3 cellular contexts compared by ENCODE assay signal in genomic region chr2:10331033-10331701, GRCh38.
TF ChIP-seq lines count a peak whose summit lies in the region.

No MANE protein-coding gene starts in this region.

TF ChIP-seq in SK-N-SH, 30 proteins besides CTCF, POLR2A, EP300 and RAD21 (continued from another document):
- TF ChIP-seq, protein P1, sequence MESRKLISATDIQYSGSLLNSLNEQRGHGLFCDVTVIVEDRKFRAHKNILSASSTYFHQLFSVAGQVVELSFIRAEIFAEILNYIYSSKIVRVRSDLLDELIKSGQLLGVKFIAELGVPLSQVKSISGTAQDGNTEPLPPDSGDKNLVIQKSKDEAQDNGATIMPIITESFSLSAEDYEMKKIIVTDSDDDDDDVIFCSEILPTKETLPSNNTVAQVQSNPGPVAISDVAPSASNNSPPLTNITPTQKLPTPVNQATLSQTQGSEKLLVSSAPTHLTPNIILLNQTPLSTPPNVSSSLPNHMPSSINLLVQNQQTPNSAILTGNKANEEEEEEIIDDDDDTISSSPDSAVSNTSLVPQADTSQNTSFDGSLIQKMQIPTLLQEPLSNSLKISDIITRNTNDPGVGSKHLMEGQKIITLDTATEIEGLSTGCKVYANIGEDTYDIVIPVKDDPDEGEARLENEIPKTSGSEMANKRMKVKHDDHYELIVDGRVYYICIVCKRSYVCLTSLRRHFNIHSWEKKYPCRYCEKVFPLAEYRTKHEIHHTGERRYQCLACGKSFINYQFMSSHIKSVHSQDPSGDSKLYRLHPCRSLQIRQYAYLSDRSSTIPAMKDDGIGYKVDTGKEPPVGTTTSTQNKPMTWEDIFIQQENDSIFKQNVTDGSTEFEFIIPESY (IDR thresholded peaks at IDR 0.05; ENCODE audit: borderline replicate concordance, low read depth), result no peak
- no peak for TF ChIP-seq TAF1 (IDR thresholded peaks at IDR 0.05; ENCODE audit: borderline replicate concordance, low read depth, low read length)
- no peak for TF ChIP-seq GABPA (IDR thresholded peaks at IDR 0.05; ENCODE audit: low read depth)
- no peak for TF ChIP-seq USF2 (IDR thresholded peaks at IDR 0.05; ENCODE audit: borderline replicate concordance, low read depth, low read length)
- no peak for TF ChIP-seq NRF1 (IDR thresholded peaks at IDR 0.05; ENCODE audit: low read depth, low read length)
- no peak for TF ChIP-seq TEAD4 (IDR thresholded peaks at IDR 0.05; ENCODE audit: borderline replicate concordance, insufficient read depth)
- no peak for TF ChIP-seq POLR2AphosphoS5 (IDR thresholded peaks at IDR 0.05; ENCODE audit: low read depth, low read length)

TF ChIP-seq in SK-N-SH treated with all-trans-retinoic acid at 6 μM for 48 hours, 23 proteins besides CTCF, POLR2A, EP300 and RAD21 (continued from another document):
- TF ChIP-seq PATZ1 (CRISPR knock-in tag; IDR thresholded peaks at IDR 0.05; ENCODE audit: borderline replicate concordance) (no peak), ZFP30 (CRISPR knock-in tag; IDR thresholded peaks at IDR 0.05) (no peak), ARNTL (CRISPR knock-in tag; IDR thresholded peaks at IDR 0.05; ENCODE audit: borderline replicate concordance, low read depth) (no peak), RARB (CRISPR knock-in tag; IDR thresholded peaks at IDR 0.05) (no peak), ESRRG (CRISPR knock-in tag; IDR thresholded peaks at IDR 0.05) (no peak), ZNF70 (CRISPR knock-in tag; IDR thresholded peaks at IDR 0.05) (no peak), OSR1 (CRISPR knock-in tag; IDR thresholded peaks at IDR 0.05) (no peak)

TF ChIP-seq in WTC11, 78 proteins besides CTCF, POLR2A, EP300 and RAD21 (continued from another document):
- TF ChIP-seq USF1 (CRISPR knock-in tag; IDR thresholded peaks at IDR 0.05) (no peak), GABPB1 (CRISPR knock-in tag; IDR thresholded peaks at IDR 0.05) (no peak), PREB (CRISPR knock-in tag; IDR thresholded peaks at IDR 0.05; ENCODE audit: borderline replicate concordance) (no peak), RORB (CRISPR knock-in tag; IDR thresholded peaks at IDR 0.05) (no peak), ZBTB21 (CRISPR knock-in tag; IDR thresholded peaks at IDR 0.05; ENCODE audit: borderline replicate concordance) (no peak)
- TF ChIP-seq, protein P2, sequence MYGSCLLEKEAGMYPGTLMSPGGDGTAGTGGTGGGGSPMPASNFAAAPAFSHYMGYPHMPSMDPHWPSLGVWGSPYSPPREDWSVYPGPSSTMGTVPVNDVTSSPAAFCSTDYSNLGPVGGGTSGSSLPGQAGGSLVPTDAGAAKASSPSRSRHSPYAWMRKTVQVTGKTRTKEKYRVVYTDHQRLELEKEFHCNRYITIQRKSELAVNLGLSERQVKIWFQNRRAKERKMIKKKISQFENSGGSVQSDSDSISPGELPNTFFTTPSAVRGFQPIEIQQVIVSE (CRISPR knock-in tag; IDR thresholded peaks at IDR 0.05; ENCODE audit: borderline replicate concordance), result no peak
- TF ChIP-seq, protein P3, sequence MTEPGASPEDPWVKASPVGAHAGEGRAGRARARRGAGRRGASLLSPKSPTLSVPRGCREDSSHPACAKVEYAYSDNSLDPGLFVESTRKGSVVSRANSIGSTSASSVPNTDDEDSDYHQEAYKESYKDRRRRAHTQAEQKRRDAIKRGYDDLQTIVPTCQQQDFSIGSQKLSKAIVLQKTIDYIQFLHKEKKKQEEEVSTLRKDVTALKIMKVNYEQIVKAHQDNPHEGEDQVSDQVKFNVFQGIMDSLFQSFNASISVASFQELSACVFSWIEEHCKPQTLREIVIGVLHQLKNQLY (CRISPR knock-in tag; IDR thresholded peaks at IDR 0.05), result no peak
